In the genomic region with DNA sequence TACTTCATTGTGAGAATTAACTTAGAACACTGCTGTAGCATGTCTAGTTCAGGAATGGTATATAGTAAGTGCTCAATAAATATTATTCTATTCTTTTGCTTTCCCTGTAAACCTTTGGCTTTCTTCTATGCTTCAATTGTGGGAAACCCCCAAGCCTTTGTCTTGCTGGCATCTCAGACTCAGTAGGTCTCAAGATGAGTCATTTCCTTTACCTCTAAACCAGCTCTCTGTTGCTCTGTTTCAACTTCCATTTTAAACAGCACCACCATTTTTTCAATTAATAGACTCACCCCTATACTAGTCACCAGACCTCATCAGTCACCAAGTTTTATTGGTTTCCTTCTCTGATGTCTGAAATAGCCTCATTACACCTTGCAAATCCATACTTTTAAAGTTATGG, we compare ENCODE assay signal across 10 cellular contexts. TPM values are rescaled to one million over a fixed set of nuclear protein-coding genes. Genes with fewer than 3 reads are reported as not detected.
A peak's percentile ranks its signal among the peaks of the same experiment; 100 is the strongest.
DNase-seq lines count a peak whose midpoint lies in the region; ATAC-seq and TF ChIP-seq lines count a peak whose summit lies in the region.
"Had no signal": no experiment of that assay in that cellular context is flagged by ENCODE, and none has a peak within 500 bp of the region (broad histone marks: within the 10 kb centered on the region; RNA-seq: fewer than 3 reads in every experiment).

No MANE protein-coding gene starts in this region.

- TF ChIP-seq CTCF in esophagus muscularis mucosa (IDR thresholded peaks at IDR 0.05) (no peak), ascending aorta (IDR thresholded peaks at IDR 0.05) (no peak)

- no peaks in the 10 kb centered on the region for H3K36me3 ChIP-seq in esophagus muscularis mucosa
- H3K36me3 ChIP-seq in ascending aorta = no peaks in the 10 kb centered on the region

- no peaks in the 10 kb centered on the region for H3K27me3 ChIP-seq in esophagus muscularis mucosa
- no peaks in the 10 kb centered on the region for H3K27me3 ChIP-seq in ascending aorta

- no peaks in the 10 kb centered on the region for H3K4me1 ChIP-seq in esophagus muscularis mucosa
- H3K4me1 ChIP-seq in ascending aorta = no peaks in the 10 kb centered on the region

- ATAC-seq in GM18870 (IDR thresholded peaks at IDR 0.05; ENCODE audit: unreplicated experiment) = peak; percentile 99
- peak; percentile 99 for ATAC-seq in GM21737 (IDR thresholded peaks at IDR 0.05; ENCODE audit: unreplicated experiment)
- ATAC-seq in HG03565 (IDR thresholded peaks at IDR 0.05; ENCODE audit: unreplicated experiment) = peak; percentile 99

- intact Hi-C loops in esophagus muscularis mucosa (cut with DNase I) (no loop called here), ascending aorta (cut with DNase I) (no loop called here)

- TF ChIP-seq POLR2A in esophagus muscularis mucosa (IDR thresholded peaks at IDR 0.05; ENCODE audit: low read depth) = no peak

- no peak for TF ChIP-seq EP300 in esophagus muscularis mucosa (IDR thresholded peaks at IDR 0.05)

- H3K4me3 ChIP-seq in esophagus muscularis mucosa (no peak overlapping the region), ascending aorta (no peak overlapping the region)

- no peak overlapping the region for H3K27ac ChIP-seq in esophagus muscularis mucosa (replicated peaks in 1 of 4)
- no peak overlapping the region for H3K27ac ChIP-seq in ascending aorta

- DNase-seq in iris pigment epithelial cell (ENCODE audit: low read depth) (peak; percentile 0), esophagus muscularis mucosa (ENCODE audit: extremely low spot score) (no peak), ascending aorta (ENCODE audit: low spot score in 2 of 2) (no peak), retina (no peak), NCI-H1092 (lab: John Stamatoyannopoulos, UW) (no peak)
- DNase-seq: activated CD8-positive, alpha-beta memory T cell treated with anti-CD3 and anti-CD28 coated beads, Interleukin-2, amount 50 U/mL, for 48 hours; NCI-H774 had no signal

- H3K9me3 ChIP-seq in esophagus muscularis mucosa (no peaks in the 10 kb centered on the region), ascending aorta (no peaks in the 10 kb centered on the region)

RNA-seq across cellular contexts. Expression of a gene that starts 43.5 kb away (rescaled TPM):
- total RNA-seq in esophagus muscularis mucosa = 10 to 100 TPM in 3 of 4 donors, 1 to 10 TPM in 1; 9.9 to 17.4 (median 16.4) TPM
- total RNA-seq in ascending aorta = 31.5 TPM
